23 cellular contexts compared by ENCODE assay signal in the genomic region with DNA sequence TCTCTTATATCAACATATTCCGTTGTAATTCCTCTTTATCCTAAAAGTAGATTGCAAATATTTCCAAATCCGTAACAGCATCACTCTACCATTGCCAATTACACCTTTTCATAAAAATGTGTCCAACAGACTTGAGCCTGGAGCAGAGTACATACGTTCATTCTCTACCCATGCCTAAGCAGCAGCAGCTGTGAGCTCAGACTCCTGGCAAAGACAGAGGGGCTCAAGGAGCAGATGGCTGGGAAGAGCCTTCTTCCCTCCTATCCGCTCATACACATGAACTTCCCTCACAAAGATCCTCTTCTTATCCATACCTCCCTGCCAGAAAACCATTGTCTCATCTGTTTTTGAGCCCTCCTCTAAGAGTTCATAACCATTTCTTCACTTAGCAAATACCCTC.
"Had no signal": no experiment of that assay in that cellular context is flagged by ENCODE, and none has a peak within 500 bp of the region (broad histone marks: within the 10 kb centered on the region; RNA-seq: fewer than 3 reads in every experiment).

No MANE protein-coding gene starts in this region.

- H3K4me3 ChIP-seq: heart right ventricle, neural progenitor cell, spleen, suprapubic skin, tibial artery, upper lobe of right lung had no signal

- ATAC-seq: esophagus mucosa; heart right ventricle; naive thymus-derived CD4-positive, alpha-beta T cell; right cardiac atrium; upper lobe of right lung had no signal

- H3K9me3 Mint-ChIP-seq: activated CD4-positive, alpha-beta T cell treated with anti-CD3 and anti-CD28 coated beads, Interleukin-2, amount 10 ng/mL, durations not matched to agents 24 days and 14 days had no signal

- DNase-seq: activated CD4-positive, alpha-beta memory T cell treated with anti-CD3 and anti-CD28 coated beads for 36 hours; activated CD4-positive, alpha-beta T cell treated with anti-CD3 and anti-CD28 coated beads, Interleukin-2, amount 10 ng/mL, durations not matched to agents 24 days and 14 days; activated CD4-positive, CD25-positive, alpha-beta regulatory T cell treated with anti-CD3 and anti-CD28 coated beads, Interleukin-2, amount 50 U/mL, for 72 hours; activated CD8-positive, alpha-beta memory T cell treated with anti-CD3 and anti-CD28 coated beads, Interleukin-2, amount 50 U/mL, for 4 hours; activated gamma-delta T cell; activated naive CD4-positive, alpha-beta T cell treated with anti-CD3 and anti-CD28 coated beads, Interleukin-2, amount 50 U/mL, for 16 hours; activated T-cell treated with anti-CD3 and anti-CD28 coated beads, Interleukin-2, amount 50 U/mL, for 1 hour; amniotic stem cell; caudate nucleus; cortex of kidney; heart right ventricle; midbrain; naive thymus-derived CD4-positive, alpha-beta T cell; posterior cingulate gyrus; right cardiac atrium; spleen; stimulated activated naive CD4-positive, alpha-beta T cell; T-helper 9 cell; tibial artery; upper lobe of right lung had no signal

- H3K27ac Mint-ChIP-seq: activated CD4-positive, alpha-beta memory T cell treated with anti-CD3 and anti-CD28 coated beads for 36 hours; activated CD4-positive, alpha-beta T cell treated with anti-CD3 and anti-CD28 coated beads, Interleukin-2, amount 10 ng/mL, durations not matched to agents 24 days and 14 days; naive thymus-derived CD4-positive, alpha-beta T cell; neural progenitor cell had no signal

- H3K4me3 Mint-ChIP-seq: activated CD4-positive, alpha-beta memory T cell treated with anti-CD3 and anti-CD28 coated beads for 36 hours; activated CD4-positive, alpha-beta T cell treated with anti-CD3 and anti-CD28 coated beads, Interleukin-2, amount 10 ng/mL, durations not matched to agents 24 days and 14 days; naive thymus-derived CD4-positive, alpha-beta T cell; neural progenitor cell had no signal

- H3K4me1 Mint-ChIP-seq: activated CD4-positive, alpha-beta T cell treated with anti-CD3 and anti-CD28 coated beads, Interleukin-2, amount 10 ng/mL, durations not matched to agents 24 days and 14 days; naive thymus-derived CD4-positive, alpha-beta T cell had no signal

- H3K36me3 Mint-ChIP-seq: activated CD4-positive, alpha-beta memory T cell treated with anti-CD3 and anti-CD28 coated beads for 36 hours; neural progenitor cell had no signal

- H3K27me3 Mint-ChIP-seq: activated CD4-positive, alpha-beta T cell treated with anti-CD3 and anti-CD28 coated beads, Interleukin-2, amount 10 ng/mL, durations not matched to agents 24 days and 14 days had no signal
